ENCODE assay signal across 8 cellular contexts in the genomic region with DNA sequence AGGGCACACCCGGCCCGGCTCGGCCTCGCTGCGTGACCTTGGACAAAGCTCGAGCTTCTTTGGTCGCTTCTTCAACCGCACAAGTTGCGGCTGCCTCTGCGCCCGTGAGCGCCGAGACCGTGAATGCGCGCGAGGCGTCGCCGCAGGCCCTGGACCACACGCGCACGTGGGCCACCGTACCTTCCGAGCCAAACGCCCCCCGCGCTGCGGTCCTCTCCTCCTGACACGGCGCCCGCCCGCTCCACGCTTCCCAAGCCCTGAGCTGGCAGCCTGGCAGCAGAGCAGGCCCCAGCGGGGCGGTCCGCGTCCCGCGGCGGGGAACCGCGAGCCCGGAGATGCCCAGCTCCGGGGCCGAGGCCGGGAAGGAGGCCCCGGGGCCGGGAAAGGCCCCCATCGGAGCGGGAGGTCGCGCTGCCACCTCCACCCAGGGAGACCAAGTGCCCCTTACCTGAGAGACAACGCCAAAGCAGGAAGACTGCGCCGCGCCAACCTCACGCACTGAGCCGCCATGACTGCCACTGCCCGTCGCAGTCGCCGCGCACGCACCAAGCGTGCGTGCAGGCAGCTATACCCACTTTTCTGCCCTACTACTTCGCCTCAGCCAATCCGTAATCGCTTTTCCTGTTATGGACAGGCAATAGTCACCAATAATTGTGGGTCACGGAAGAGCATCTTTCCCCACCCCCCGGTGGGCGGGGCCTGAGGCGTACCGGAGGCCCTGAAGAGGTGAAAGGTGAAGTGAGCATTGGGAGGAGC. TPM values are rescaled to one million over a fixed set of nuclear protein-coding genes. Genes with fewer than 3 reads are reported as not detected.
A peak's percentile ranks its signal among the peaks of the same experiment; 100 is the strongest.
DNase-seq lines count a peak whose midpoint lies in the region; ATAC-seq and TF ChIP-seq lines count a peak whose summit lies in the region.

A gene (minus strand): TSS at position 542 of the 756 bp plus-strand sequence. CDS start 32 bp downstream, at position 510.

- peaks cover 26% of the 10 kb centered on the region; the same call in 1 of the 2 replicates for H3K36me3 ChIP-seq in OCI-LY1 (ENCODE audit: insufficient read depth, low read length)

- peak; percentile 90 for ATAC-seq in GM21526 (IDR thresholded peaks at IDR 0.05; ENCODE audit: low FRiP score, unreplicated experiment)

- no peaks in the 10 kb centered on the region for H4K20me1 ChIP-seq in OCI-LY1 (ENCODE audit: insufficient read depth, low read length)

- peak within 1 kb of the TSS; percentile 94 for H3K4me2 ChIP-seq in OCI-LY1 (ENCODE audit: low read length)

- peak within 1 kb of the TSS; percentile 1 for H3K27ac ChIP-seq in OCI-LY1 (ENCODE audit: low read depth, low read length, poor library complexity, severe bottlenecking)

- no peak for TF ChIP-seq CTCF in OCI-LY1 (IDR thresholded peaks at IDR 0.05; ENCODE audit: low read length)

- peak within 1 kb of the TSS; percentile 77 for H3K4me3 ChIP-seq in OCI-LY1 (ENCODE audit: low read depth, low read length, poor library complexity, severe bottlenecking)

- H3F3A ChIP-seq in OCI-LY1 (ENCODE audit: insufficient read depth, low read length): no peaks in the 10 kb centered on the region

- peak; percentile 97 for TF ChIP-seq POLR2A in erythroblast (IDR thresholded peaks at IDR 0.05; ENCODE audit: low read length)

- peaks cover 20% of the 10 kb centered on the region for H3K4me1 ChIP-seq in OCI-LY1 (ENCODE audit: insufficient read depth, low read length, severe bottlenecking)

- H2AFZ ChIP-seq in OCI-LY1 (ENCODE audit: low read length): no peak within 1 kb of the TSS

- H3K9me2 ChIP-seq in OCI-LY1 (ENCODE audit: low read depth, low read length): no peaks in the 10 kb centered on the region

- no peaks in the 10 kb centered on the region for H3K9me3 ChIP-seq in OCI-LY1 (ENCODE audit: low read length)

- DNase-seq in DMS153 treated with DMSO at 0.1 percent for 48 hours (lab: John Stamatoyannopoulos, UW; ENCODE audit: unreplicated experiment) (peak; percentile 78), HuH-7 (ENCODE audit: low spot score) (peak; percentile 99), activated T-cell treated with anti-CD3 and anti-CD28 coated beads for 48 hours (ENCODE audit: low read depth) (peak; percentile 100), erythroblast (lab: John Stamatoyannopoulos, UW) (peak; percentile 100), mucosa of gallbladder (ENCODE audit: low spot score) (peak; percentile 100)
- peak; percentile 99 for DNase-seq in stimulated activated CD8-positive, alpha-beta memory T cell treated with anti-CD3 and anti-CD28 coated beads, Interleukin-7, amount 100 ng/mL, for 4 hours (ENCODE audit: low read depth in 2 of 2)

- peak within 1 kb of the TSS; percentile 89 for H3K9ac ChIP-seq in OCI-LY1 (ENCODE audit: low read length)

- H3K79me2 ChIP-seq in OCI-LY1 (ENCODE audit: insufficient read depth, low read length): peaks cover 16% of the 10 kb centered on the region

- no peaks in the 10 kb centered on the region for H3K27me3 ChIP-seq in OCI-LY1 (ENCODE audit: insufficient read depth, low read length)

RNA-seq across cellular contexts. Expression of the gene that starts here (rescaled TPM):
- total RNA-seq in mucosa of gallbladder: 27.5 TPM

Comparison
In these comparisons a context has a peak if more than half of its experiments do, and no peak if none do; other contexts are left out.
1. Peak in every context shown above with its lines: DNase-seq, ATAC-seq, H3K4me3 ChIP-seq and H3K27ac ChIP-seq.